ENCODE assay signal across 15 cellular contexts in the genomic region with DNA sequence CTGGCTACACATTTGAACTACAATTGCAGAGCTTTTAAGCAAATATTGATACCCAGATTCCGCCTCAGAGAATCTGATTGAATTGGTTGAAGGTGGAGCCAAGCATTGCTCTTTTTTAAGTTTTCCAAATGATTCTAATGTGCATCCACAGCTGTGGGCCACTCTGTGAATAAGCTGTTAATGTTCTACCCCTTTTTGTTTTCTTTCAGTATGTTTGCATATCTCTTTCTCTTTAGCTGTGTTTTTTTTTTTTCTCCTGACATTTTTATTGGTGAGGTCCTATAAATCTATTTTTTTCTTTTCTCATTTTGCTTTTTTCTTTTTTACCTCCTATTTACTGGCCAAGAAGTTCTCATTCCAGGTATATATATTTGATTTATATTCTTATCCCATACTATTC. TPM values are rescaled to one million over a fixed set of nuclear protein-coding genes. Genes with fewer than 3 reads are reported as not detected.
"Had no signal": no experiment of that assay in that cellular context is flagged by ENCODE, and none has a peak within 500 bp of the region (broad histone marks: within the 10 kb centered on the region; RNA-seq: fewer than 3 reads in every experiment).

No MANE protein-coding gene starts in this region.

- H3K27me3 Mint-ChIP-seq: activated CD4-positive, alpha-beta T cell treated with anti-CD3 and anti-CD28 coated beads for 36 hours; activated CD8-positive, alpha-beta T cell treated with anti-CD3 and anti-CD28 coated beads for 36 hours; natural killer cell treated with Interleukin-12 subunit alpha and Interleukin-12 subunit beta and Interleukin-15 and Interleukin-18, amount 100 ng/mL, for 72 hours had no signal

- ATAC-seq: activated CD4-positive, alpha-beta T cell treated with anti-CD3 and anti-CD28 coated beads for 36 hours; activated CD8-positive, alpha-beta T cell treated with anti-CD3 and anti-CD28 coated beads for 36 hours; esophagus mucosa; mucosa of descending colon; natural killer cell treated with Interleukin-12 subunit alpha and Interleukin-12 subunit beta and Interleukin-15 and Interleukin-18, amount 100 ng/mL, for 72 hours; sciatic nerve; stimulated activated memory B cell treated with anti-CD40 and anti-IgM and Interleukin-4, amounts not matched to agents 10 μg/mL and 1 μg/mL and 100 μg/mL, for 72 hours had no signal

- H3K9me3 Mint-ChIP-seq: activated CD8-positive, alpha-beta T cell treated with anti-CD3 and anti-CD28 coated beads for 36 hours; natural killer cell treated with Interleukin-12 subunit alpha and Interleukin-12 subunit beta and Interleukin-15 and Interleukin-18, amount 100 ng/mL, for 72 hours; stimulated activated memory B cell treated with anti-CD40 and anti-IgM and Interleukin-4, amounts not matched to agents 10 μg/mL and 1 μg/mL and 100 μg/mL, for 72 hours had no signal

- H3K4me3 Mint-ChIP-seq: activated CD4-positive, alpha-beta T cell treated with anti-CD3 and anti-CD28 coated beads for 36 hours; activated CD8-positive, alpha-beta T cell treated with anti-CD3 and anti-CD28 coated beads for 36 hours; natural killer cell treated with Interleukin-12 subunit alpha and Interleukin-12 subunit beta and Interleukin-15 and Interleukin-18, amount 100 ng/mL, for 72 hours; stimulated activated memory B cell treated with anti-CD40 and anti-IgM and Interleukin-4, amounts not matched to agents 10 μg/mL and 1 μg/mL and 100 μg/mL, for 72 hours had no signal

- DNase-seq: activated CD4-positive, alpha-beta T cell treated with anti-CD3 and anti-CD28 coated beads for 36 hours; activated CD8-positive, alpha-beta memory T cell treated with anti-CD3 and anti-CD28 coated beads, Interleukin-2, amount 50 U/mL, for 4 hours; activated CD8-positive, alpha-beta T cell treated with anti-CD3 and anti-CD28 coated beads for 36 hours; aorta; dermis blood vessel endothelial cell; hypothalamus; mammary epithelial cell; mucosa of descending colon; occipital lobe; spleen; stimulated activated CD4-positive, alpha-beta T cell treated with anti-CD3 and anti-CD28 coated beads, Interleukin-1b, Interleukin-23, amount 100 ng/mL, for 48 hours had no signal

- H3K4me1 Mint-ChIP-seq: activated CD4-positive, alpha-beta T cell treated with anti-CD3 and anti-CD28 coated beads for 36 hours had no signal

- H3K27ac Mint-ChIP-seq: activated CD4-positive, alpha-beta T cell treated with anti-CD3 and anti-CD28 coated beads for 36 hours; activated CD8-positive, alpha-beta T cell treated with anti-CD3 and anti-CD28 coated beads for 36 hours; natural killer cell treated with Interleukin-12 subunit alpha and Interleukin-12 subunit beta and Interleukin-15 and Interleukin-18, amount 100 ng/mL, for 72 hours; stimulated activated memory B cell treated with anti-CD40 and anti-IgM and Interleukin-4, amounts not matched to agents 10 μg/mL and 1 μg/mL and 100 μg/mL, for 72 hours had no signal

- H3K36me3 Mint-ChIP-seq: natural killer cell treated with Interleukin-12 subunit alpha and Interleukin-12 subunit beta and Interleukin-15 and Interleukin-18, amount 100 ng/mL, for 72 hours; stimulated activated memory B cell treated with anti-CD40 and anti-IgM and Interleukin-4, amounts not matched to agents 10 μg/mL and 1 μg/mL and 100 μg/mL, for 72 hours had no signal

RNA-seq across cellular contexts. Expression of a gene that starts 6.5 kb away (rescaled TPM):
- total RNA-seq: mammary epithelial cell; natural killer cell treated with Interleukin-12 subunit alpha and Interleukin-12 subunit beta and Interleukin-15 and Interleukin-18, amount 100 ng/mL, for 72 hours had no signal

RNA-seq across cellular contexts. Expression of a gene that starts 41.9 kb away (rescaled TPM):
- total RNA-seq: activated CD8-positive, alpha-beta T cell treated with anti-CD3 and anti-CD28 coated beads for 36 hours; natural killer cell treated with Interleukin-12 subunit alpha and Interleukin-12 subunit beta and Interleukin-15 and Interleukin-18, amount 100 ng/mL, for 72 hours had no signal
